20 cellular contexts compared by ENCODE assay signal in the genomic region with DNA sequence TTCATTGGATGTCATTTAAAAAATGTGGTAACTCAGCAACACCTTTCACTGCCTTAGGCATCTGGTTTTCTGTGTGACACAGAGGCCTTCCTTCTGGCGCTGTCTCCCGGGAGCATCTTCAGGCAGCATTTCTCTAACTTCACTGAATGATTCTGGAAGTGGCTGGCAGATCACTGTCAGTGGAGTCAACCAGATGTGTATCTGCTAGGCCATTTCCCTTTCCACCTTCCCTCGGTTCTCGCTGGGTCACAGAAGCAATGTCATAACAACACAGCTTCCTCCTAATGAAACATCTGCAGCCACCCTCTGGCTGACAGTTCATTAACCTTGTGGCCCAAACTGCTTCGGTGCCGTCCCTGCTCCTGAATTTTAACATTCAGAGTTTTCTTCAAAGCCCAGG.
A peak's percentile ranks its signal among the peaks of the same experiment; 100 is the strongest.
DNase-seq lines count a peak whose midpoint lies in the region; ATAC-seq and TF ChIP-seq lines count a peak whose summit lies in the region.
"Had no signal": no experiment of that assay in that cellular context is flagged by ENCODE, and none has a peak within 500 bp of the region (broad histone marks: within the 10 kb centered on the region; RNA-seq: fewer than 3 reads in every experiment).

No MANE protein-coding gene starts in this region.

- H3K27ac Mint-ChIP-seq in CD14-positive monocyte: no peak overlapping the region
- no peak overlapping the region for H3K27ac Mint-ChIP-seq in activated CD8-positive, alpha-beta T cell treated with anti-CD3 and anti-CD28 coated beads, Interleukin-2, amount 10 ng/mL, durations not matched to agents 7 days and 5 days
- H3K27ac Mint-ChIP-seq: IgD-negative memory B cell had no signal

- no peak for TF ChIP-seq CTCF in CD14-positive monocyte (IDR thresholded peaks at IDR 0.05)
- TF ChIP-seq CTCF in neural cell (IDR thresholded peaks at IDR 0.05; ENCODE audit: poor library complexity, severe bottlenecking): no peak
- no peak for TF ChIP-seq CTCF in colonic mucosa (IDR thresholded peaks at IDR 0.05)

- no peak overlapping the region for H3K9ac ChIP-seq in neural cell (ENCODE audit: low read length)
- no peak overlapping the region for H3K9ac ChIP-seq in colonic mucosa (ENCODE audit: low read depth in 2 of 2, low read length in 2 of 2)
- H3K9ac ChIP-seq: BLaER1 treated with 17β-estradiol and CSF1 and Interleukin-3, amounts not matched to agents 10 nM and 100 nM had no signal

- no peak for TF ChIP-seq RAD21 in neural cell (conservative IDR thresholded peaks at IDR 0.05)

- no peaks in the 10 kb centered on the region for H3K79me2 ChIP-seq in neural cell (replicated peaks; ENCODE audit: insufficient read depth, low read length)

- H3K27ac ChIP-seq in neural cell (ENCODE audit: low read length): no peak overlapping the region
- H3K27ac ChIP-seq in colonic mucosa: no peak overlapping the region
- H3K27ac ChIP-seq: BLaER1 treated with 17β-estradiol and CSF1 and Interleukin-3, amounts not matched to agents 10 nM and 100 nM; Peyer's patch; SK-N-MC had no signal

- peaks cover 35% of the 10 kb centered on the region for H3K4me1 Mint-ChIP-seq in CD14-positive monocyte
- H3K4me1 Mint-ChIP-seq in activated CD8-positive, alpha-beta T cell treated with anti-CD3 and anti-CD28 coated beads, Interleukin-2, amount 10 ng/mL, durations not matched to agents 7 days and 5 days (ENCODE audit: low read depth): no peaks in the 10 kb centered on the region
- H3K4me1 Mint-ChIP-seq: CD8-positive, alpha-beta memory T cell had no signal

- H3F3A ChIP-seq in neural cell (ENCODE audit: insufficient read depth, low read length, poor library complexity, severe bottlenecking): no peaks in the 10 kb centered on the region

- H3K4me3 Mint-ChIP-seq in CD14-positive monocyte: peak overlapping the region in 1 of 2 donors; percentile 74
- no peak overlapping the region for H3K4me3 Mint-ChIP-seq in activated CD8-positive, alpha-beta T cell treated with anti-CD3 and anti-CD28 coated beads, Interleukin-2, amount 10 ng/mL, durations not matched to agents 7 days and 5 days
- H3K4me3 Mint-ChIP-seq: CD8-positive, alpha-beta memory T cell; IgD-negative memory B cell had no signal

- no peaks in the 10 kb centered on the region for H3K4me1 ChIP-seq in colonic mucosa
- H3K4me1 ChIP-seq: BLaER1 treated with 17β-estradiol and CSF1 and Interleukin-3, amounts not matched to agents 10 nM and 100 nM; Peyer's patch had no signal

- peak; percentile 11 for TF ChIP-seq EP300 in neural cell (conservative IDR thresholded peaks at IDR 0.05; ENCODE audit: poor library complexity, severe bottlenecking)

- no peak overlapping the region for H3K4me2 ChIP-seq in neural cell (ENCODE audit: low read length)
- H3K4me2 ChIP-seq: BLaER1 treated with 17β-estradiol and CSF1 and Interleukin-3, amounts not matched to agents 10 nM and 100 nM had no signal

- H3K36me3 Mint-ChIP-seq in CD14-positive monocyte: peaks cover 0 to 6% of the 10 kb centered on the region in 2 donors
- no peaks in the 10 kb centered on the region for H3K36me3 Mint-ChIP-seq in activated CD8-positive, alpha-beta T cell treated with anti-CD3 and anti-CD28 coated beads, Interleukin-2, amount 10 ng/mL, durations not matched to agents 7 days and 5 days (ENCODE audit: low read depth)
- H3K36me3 Mint-ChIP-seq: CD8-positive, alpha-beta memory T cell; IgD-negative memory B cell had no signal

- H3K9me2 ChIP-seq in neural cell (ENCODE audit: insufficient read depth, low read length): no peaks in the 10 kb centered on the region

- H4K20me1 ChIP-seq in neural cell (ENCODE audit: insufficient read depth): no peaks in the 10 kb centered on the region
- H4K20me1 ChIP-seq: BLaER1 treated with 17β-estradiol and CSF1 and Interleukin-3, amounts not matched to agents 10 nM and 100 nM had no signal

- H3K27me3 ChIP-seq in neural cell (ENCODE audit: insufficient read depth, low read depth, low read length) (no peaks in the 10 kb centered on the region), colonic mucosa (no peaks in the 10 kb centered on the region)
- H3K27me3 ChIP-seq: Peyer's patch had no signal

- H3K9me3 ChIP-seq in neural cell (ENCODE audit: low read length): no peaks in the 10 kb centered on the region
- no peaks in the 10 kb centered on the region for H3K9me3 ChIP-seq in colonic mucosa
- H3K9me3 ChIP-seq: BLaER1 treated with 17β-estradiol and CSF1 and Interleukin-3, amounts not matched to agents 10 nM and 100 nM; Peyer's patch had no signal

- intact Hi-C loops in CD14-positive monocyte (cut with micrococcal nuclease): loop anchor here in 1 of 2 donors (5.0 kb wide), 1 partner anchor 50 kb away; no protein-coding TSS in a partner anchor
- intact Hi-C loops in colonic mucosa (cut with DNase I): no loop called here

- peaks cover 0 to 3% (median 1%) of the 10 kb centered on the region in 7 donors for H3K9me3 Mint-ChIP-seq in CD14-positive monocyte
- no peaks in the 10 kb centered on the region for H3K9me3 Mint-ChIP-seq in activated CD8-positive, alpha-beta T cell treated with anti-CD3 and anti-CD28 coated beads, Interleukin-2, amount 10 ng/mL, durations not matched to agents 7 days and 5 days (ENCODE audit: insufficient read depth)

- CTCF ChIA-PET in activated CD8-positive, alpha-beta T cell treated with anti-CD3 and anti-CD28 coated beads, Interleukin-2, amount 10 ng/mL, durations not matched to agents 7 days and 5 days (lab: Charles Lee): no interaction called here

- POLR2A ChIA-PET in activated CD8-positive, alpha-beta T cell treated with anti-CD3 and anti-CD28 coated beads, Interleukin-2, amount 10 ng/mL, durations not matched to agents 7 days and 5 days (lab: Charles Lee): no interaction called here

- H3K36me3 ChIP-seq in neural cell (ENCODE audit: insufficient read depth, low read length) (no peaks in the 10 kb centered on the region), colonic mucosa (no peaks in the 10 kb centered on the region)
- H3K36me3 ChIP-seq: BLaER1 treated with 17β-estradiol and CSF1 and Interleukin-3, amounts not matched to agents 10 nM and 100 nM; Peyer's patch had no signal

- ATAC-seq in activated CD8-positive, alpha-beta T cell treated with anti-CD3 and anti-CD28 coated beads, Interleukin-2, amount 10 ng/mL, durations not matched to agents 7 days and 5 days: no peak
- ATAC-seq in GM19351 (IDR thresholded peaks at IDR 0.05; ENCODE audit: unreplicated experiment): no peak

- H3K27me3 Mint-ChIP-seq in CD14-positive monocyte (ENCODE audit: low read depth in 3 of 3): peaks cover 45 to 89% (median 56%) of the 10 kb centered on the region in 3 donors
- no peaks in the 10 kb centered on the region for H3K27me3 Mint-ChIP-seq in activated CD8-positive, alpha-beta T cell treated with anti-CD3 and anti-CD28 coated beads, Interleukin-2, amount 10 ng/mL, durations not matched to agents 7 days and 5 days (ENCODE audit: low read depth)

- no peak overlapping the region for H2AFZ ChIP-seq in neural cell (ENCODE audit: low read depth, low read length)

- H3K4me3 ChIP-seq in neural cell (ENCODE audit: low read length): no peak overlapping the region
- H3K4me3 ChIP-seq in colonic mucosa: no peak overlapping the region
- H3K4me3 ChIP-seq: BLaER1 treated with 17β-estradiol and CSF1 and Interleukin-3, amounts not matched to agents 10 nM and 100 nM; Peyer's patch; SK-N-MC had no signal

- DNase-seq in CD14-positive monocyte (ENCODE audit: low spot score) (peak; percentile 46), GF-D8 (lab: John Stamatoyannopoulos, UW) (peak; percentile 69), MV-4-11 (lab: John Stamatoyannopoulos, UW) (peak; percentile 60), colonic mucosa (no peak)
- DNase-seq in activated CD8-positive, alpha-beta T cell treated with anti-CD3 and anti-CD28 coated beads, Interleukin-2, amount 10 ng/mL, durations not matched to agents 7 days and 5 days: no peak
- DNase-seq: Calu3; CD8-positive, alpha-beta memory T cell; DMS153; Karpas-422; NCI-H1105; NCI-H146; NCI-H2029; NCI-H2227 treated with DMSO at 0.1 percent for 48 hours; NCI-H510A; Peyer's patch had no signal

TF ChIP-seq in neural cell, 6 proteins besides CTCF, POLR2A, EP300 and RAD21:
- TF ChIP-seq SMC3 (conservative IDR thresholded peaks at IDR 0.05; ENCODE audit: poor library complexity): no peak
- no peak for TF ChIP-seq TAF1 (IDR thresholded peaks at IDR 0.05; ENCODE audit: low read depth)
- no peak for TF ChIP-seq POLR2AphosphoS5 (IDR thresholded peaks at IDR 0.05)
- TF ChIP-seq MXI1 (conservative IDR thresholded peaks at IDR 0.05; ENCODE audit: poor library complexity, severe bottlenecking): no peak
- TF ChIP-seq, protein P1, sequence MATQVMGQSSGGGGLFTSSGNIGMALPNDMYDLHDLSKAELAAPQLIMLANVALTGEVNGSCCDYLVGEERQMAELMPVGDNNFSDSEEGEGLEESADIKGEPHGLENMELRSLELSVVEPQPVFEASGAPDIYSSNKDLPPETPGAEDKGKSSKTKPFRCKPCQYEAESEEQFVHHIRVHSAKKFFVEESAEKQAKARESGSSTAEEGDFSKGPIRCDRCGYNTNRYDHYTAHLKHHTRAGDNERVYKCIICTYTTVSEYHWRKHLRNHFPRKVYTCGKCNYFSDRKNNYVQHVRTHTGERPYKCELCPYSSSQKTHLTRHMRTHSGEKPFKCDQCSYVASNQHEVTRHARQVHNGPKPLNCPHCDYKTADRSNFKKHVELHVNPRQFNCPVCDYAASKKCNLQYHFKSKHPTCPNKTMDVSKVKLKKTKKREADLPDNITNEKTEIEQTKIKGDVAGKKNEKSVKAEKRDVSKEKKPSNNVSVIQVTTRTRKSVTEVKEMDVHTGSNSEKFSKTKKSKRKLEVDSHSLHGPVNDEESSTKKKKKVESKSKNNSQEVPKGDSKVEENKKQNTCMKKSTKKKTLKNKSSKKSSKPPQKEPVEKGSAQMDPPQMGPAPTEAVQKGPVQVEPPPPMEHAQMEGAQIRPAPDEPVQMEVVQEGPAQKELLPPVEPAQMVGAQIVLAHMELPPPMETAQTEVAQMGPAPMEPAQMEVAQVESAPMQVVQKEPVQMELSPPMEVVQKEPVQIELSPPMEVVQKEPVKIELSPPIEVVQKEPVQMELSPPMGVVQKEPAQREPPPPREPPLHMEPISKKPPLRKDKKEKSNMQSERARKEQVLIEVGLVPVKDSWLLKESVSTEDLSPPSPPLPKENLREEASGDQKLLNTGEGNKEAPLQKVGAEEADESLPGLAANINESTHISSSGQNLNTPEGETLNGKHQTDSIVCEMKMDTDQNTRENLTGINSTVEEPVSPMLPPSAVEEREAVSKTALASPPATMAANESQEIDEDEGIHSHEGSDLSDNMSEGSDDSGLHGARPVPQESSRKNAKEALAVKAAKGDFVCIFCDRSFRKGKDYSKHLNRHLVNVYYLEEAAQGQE (IDR thresholded peaks at IDR 0.05; ENCODE audit: borderline replicate concordance): no peak
- TF ChIP-seq EZH2 (IDR thresholded peaks at IDR 0.05; ENCODE audit: borderline replicate concordance, insufficient read depth, low read length, poor library complexity, severe bottlenecking): no peak

Comparison
In these comparisons a context has a peak if more than half of its experiments do, and no peak if none do; other contexts are left out.
1. DNase-seq: peak in CD14-positive monocyte (single experiment), GF-D8 (single experiment) and MV-4-11 (single experiment); none in activated CD8-positive, alpha-beta T cell treated with anti-CD3 and anti-CD28 coated beads, Interleukin-2, amount 10 ng/mL, durations not matched to agents 7 days and 5 days (single experiment) and colonic mucosa (single experiment).